ENCODE assay signal across 18 cellular contexts in the genomic region with DNA sequence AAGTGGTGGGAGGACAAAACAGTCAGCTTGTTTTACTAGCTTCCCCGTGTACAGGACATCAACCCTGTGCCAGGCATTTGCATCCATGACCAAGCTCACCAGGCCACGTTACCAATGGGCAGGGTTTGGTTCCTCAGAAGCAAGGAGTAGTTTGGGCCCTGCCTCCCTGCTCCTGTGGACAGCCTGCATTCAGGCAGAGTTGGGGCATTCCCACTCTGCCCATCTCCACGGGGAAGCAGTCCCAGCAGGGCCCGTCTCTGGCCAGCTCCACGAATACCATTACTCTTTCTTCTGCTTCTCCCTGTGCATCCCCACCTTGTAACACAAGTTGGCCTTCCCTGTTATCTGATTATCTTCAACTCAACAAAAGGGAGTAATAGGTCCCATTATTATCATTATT.
"Had no signal": no experiment of that assay in that cellular context is flagged by ENCODE, and none has a peak within 500 bp of the region (broad histone marks: within the 10 kb centered on the region; RNA-seq: fewer than 3 reads in every experiment).

No MANE protein-coding gene starts in this region.

- DNase-seq: cortex of kidney; dorsolateral prefrontal cortex; effector memory CD4-positive, alpha-beta T cell; esophagus squamous epithelium; foreskin keratinocyte; left colon; left ventricle myocardium superior; mesendoderm; naive B cell; nucleus accumbens; ovary; right cardiac atrium; stimulated activated CD4-positive, alpha-beta T cell treated with anti-CD3 and anti-CD28 coated beads, Interleukin-2, amount 100 ng/mL, for 48 hours; stimulated activated CD8-positive, alpha-beta memory T cell treated with anti-CD3 and anti-CD28 coated beads, Interleukin-4, amount 100 ng/mL, for 48 hours had no signal

- H3K4me2 ChIP-seq: hepatocyte, smooth muscle cell had no signal

- H3K4me3 ChIP-seq: dorsolateral prefrontal cortex, esophagus squamous epithelium, hepatocyte, lung, ovary, smooth muscle cell, tibial nerve had no signal

- H3K4me1 ChIP-seq: esophagus squamous epithelium, foreskin keratinocyte had no signal

- H2AFZ ChIP-seq: hepatocyte had no signal

- H3K27ac ChIP-seq: dorsolateral prefrontal cortex, esophagus squamous epithelium, foreskin keratinocyte, hepatocyte, ovary, tibial nerve had no signal

- H3K9me3 ChIP-seq: esophagus squamous epithelium, ovary, tibial nerve had no signal

- H3K79me2 ChIP-seq: hepatocyte had no signal

- H3K36me3 ChIP-seq: esophagus squamous epithelium, ovary had no signal

- H3K27me3 ChIP-seq: dorsolateral prefrontal cortex, esophagus squamous epithelium, foreskin keratinocyte, hepatocyte, ovary, tibial nerve had no signal
